Comparison of ENCODE assay signal across 11 cellular contexts in genomic region chr17:68441064-68441770, GRCh38. TPM values are rescaled to one million over a fixed set of nuclear protein-coding genes. Genes with fewer than 3 reads are reported as not detected.
A peak's percentile ranks its signal among the peaks of the same experiment; 100 is the strongest.
DNase-seq lines count a peak whose midpoint lies in the region; ATAC-seq and TF ChIP-seq lines count a peak whose summit lies in the region.
"Had no signal": no experiment of that assay in that cellular context is flagged by ENCODE, and none has a peak within 500 bp of the region (broad histone marks: within the 10 kb centered on the region; RNA-seq: fewer than 3 reads in every experiment).

No MANE protein-coding gene starts in this region.

- no peak for ATAC-seq in activated CD8-positive, alpha-beta memory T cell treated with anti-CD3 and anti-CD28 coated beads, Interleukin-2, amount 10 ng/mL, durations not matched to agents 7 days and 5 days
- no peak for ATAC-seq in activated naive CD8-positive, alpha-beta T cell treated with anti-CD3 and anti-CD28 coated beads, Interleukin-2, amount 50 U/mL, for 24 hours
- ATAC-seq in left lung (peak; percentile 51), GM18867 (IDR thresholded peaks at IDR 0.05; ENCODE audit: unreplicated experiment) (no peak), HG02571 (IDR thresholded peaks at IDR 0.05; ENCODE audit: unreplicated experiment) (no peak)

- H3K27ac ChIP-seq in left lung (peak overlapping the region; percentile 61 to 91), testis (peak overlapping the region; percentile 33 to 83)

- no peaks in the 10 kb centered on the region for H3K27me3 ChIP-seq in left lung
- H3K27me3 ChIP-seq in testis: no peaks in the 10 kb centered on the region

- H3K4me3 Mint-ChIP-seq in activated CD8-positive, alpha-beta memory T cell treated with anti-CD3 and anti-CD28 coated beads, Interleukin-2, amount 10 ng/mL, durations not matched to agents 7 days and 5 days: no peak overlapping the region
- H3K4me3 Mint-ChIP-seq in activated naive CD8-positive, alpha-beta T cell treated with anti-CD3 and anti-CD28 coated beads, Interleukin-2, amount 50 U/mL, for 24 hours: no peak overlapping the region

- peaks cover 44% of the 10 kb centered on the region for H3K4me1 Mint-ChIP-seq in activated CD8-positive, alpha-beta memory T cell treated with anti-CD3 and anti-CD28 coated beads, Interleukin-2, amount 10 ng/mL, durations not matched to agents 7 days and 5 days
- peaks cover 47% of the 10 kb centered on the region for H3K4me1 Mint-ChIP-seq in activated naive CD8-positive, alpha-beta T cell treated with anti-CD3 and anti-CD28 coated beads, Interleukin-2, amount 50 U/mL, for 24 hours

- 71 to 74% methylated on average over 14 of the region's 14 CpGs for WGBS in testis, 2 donors

- peaks cover 12 to 70% of the 10 kb centered on the region in 2 donors for H3K4me1 ChIP-seq in left lung
- H3K4me1 ChIP-seq in testis: peaks cover 36% of the 10 kb centered on the region

- peaks cover 0 to 45% of the 10 kb centered on the region in 2 donors for H3K36me3 ChIP-seq in left lung
- no peaks in the 10 kb centered on the region for H3K36me3 ChIP-seq in testis (ENCODE audit: low read depth, missing control alignments)

- CTCF ChIA-PET in activated CD8-positive, alpha-beta memory T cell treated with anti-CD3 and anti-CD28 coated beads, Interleukin-2, amount 10 ng/mL, durations not matched to agents 7 days and 5 days (lab: Charles Lee): interaction anchor here (1.5 to 15.7 kb wide), 4 partner anchors 9 to 177 kb away, joined by 3 to 260 read pairs (median 64); partner anchors contain the start of gene WIPI1

- no peaks in the 10 kb centered on the region for H3K9me3 Mint-ChIP-seq in activated CD8-positive, alpha-beta memory T cell treated with anti-CD3 and anti-CD28 coated beads, Interleukin-2, amount 10 ng/mL, durations not matched to agents 7 days and 5 days (ENCODE audit: low read depth)
- H3K9me3 Mint-ChIP-seq in activated naive CD8-positive, alpha-beta T cell treated with anti-CD3 and anti-CD28 coated beads, Interleukin-2, amount 50 U/mL, for 24 hours: no peaks in the 10 kb centered on the region

- peak overlapping the region; percentile 29 for H3K27ac Mint-ChIP-seq in activated CD8-positive, alpha-beta memory T cell treated with anti-CD3 and anti-CD28 coated beads, Interleukin-2, amount 10 ng/mL, durations not matched to agents 7 days and 5 days
- H3K27ac Mint-ChIP-seq in activated naive CD8-positive, alpha-beta T cell treated with anti-CD3 and anti-CD28 coated beads, Interleukin-2, amount 50 U/mL, for 24 hours: peak overlapping the region; percentile 4

- DNase-seq in activated CD8-positive, alpha-beta memory T cell treated with anti-CD3 and anti-CD28 coated beads, Interleukin-2, amount 10 ng/mL, durations not matched to agents 7 days and 5 days: no peak
- no peak for DNase-seq in activated CD8-positive, alpha-beta memory T cell treated with anti-CD3 and anti-CD28 coated beads, Interleukin-2, amount 50 U/mL, for 4 hours
- no peak for DNase-seq in activated naive CD8-positive, alpha-beta T cell treated with anti-CD3 and anti-CD28 coated beads, Interleukin-2, amount 50 U/mL, for 24 hours
- DNase-seq in left lung (no peak), testis (no peak), NCI-H1048 (lab: John Stamatoyannopoulos, UW) (no peak)
- DNase-seq: activated naive CD4-positive, alpha-beta T cell treated with Interleukin-2 at 50 U/mL for 16 hours; SHP77 treated with DMSO at 0.1 percent for 48 hours; stimulated activated naive CD4-positive, alpha-beta T cell had no signal

- H3K4me3 ChIP-seq in left lung (no peak overlapping the region), testis (no peak overlapping the region)

- TF ChIP-seq POLR2A in testis (IDR thresholded peaks at IDR 0.05): no peak

- H3K36me3 Mint-ChIP-seq in activated CD8-positive, alpha-beta memory T cell treated with anti-CD3 and anti-CD28 coated beads, Interleukin-2, amount 10 ng/mL, durations not matched to agents 7 days and 5 days: peaks cover 37% of the 10 kb centered on the region
- no peaks in the 10 kb centered on the region for H3K36me3 Mint-ChIP-seq in activated naive CD8-positive, alpha-beta T cell treated with anti-CD3 and anti-CD28 coated beads, Interleukin-2, amount 50 U/mL, for 24 hours (ENCODE audit: low read depth)

- H3K9me3 ChIP-seq in left lung (no peaks in the 10 kb centered on the region), testis (no peaks in the 10 kb centered on the region)

- intact Hi-C loops in left lung (cut with DNase I) (no loop called here), testis (cut with DNase I; ENCODE audit: low total_unique reads) (no loop called here)

- no peaks in the 10 kb centered on the region for H3K27me3 Mint-ChIP-seq in activated CD8-positive, alpha-beta memory T cell treated with anti-CD3 and anti-CD28 coated beads, Interleukin-2, amount 10 ng/mL, durations not matched to agents 7 days and 5 days
- no peaks in the 10 kb centered on the region for H3K27me3 Mint-ChIP-seq in activated naive CD8-positive, alpha-beta T cell treated with anti-CD3 and anti-CD28 coated beads, Interleukin-2, amount 50 U/mL, for 24 hours

- TF ChIP-seq CTCF in left lung (IDR thresholded peaks at IDR 0.05): no peak
- TF ChIP-seq CTCF in testis (IDR thresholded peaks at IDR 0.05): no peak

RNA-seq across cellular contexts. Expression of gene WIPI1, which starts 16.1 kb away (rescaled TPM):
- total RNA-seq in activated CD8-positive, alpha-beta memory T cell treated with anti-CD3 and anti-CD28 coated beads, Interleukin-2, amount 10 ng/mL, durations not matched to agents 7 days and 5 days: 10 to 100 TPM; 45.5 to 47.7 TPM
- total RNA-seq in left lung: 10 to 100 TPM; 52.5 to 57.1 TPM
- total RNA-seq in testis: 10 to 100 TPM; 26.8 to 38.3 TPM
- 25.4 TPM for polyA plus RNA-seq in testis (ENCODE audit: insufficient read depth, low read depth, low replicate concordance)
